In genomic region chr3:117814975-117815374, GRCh38 we compare ENCODE assay signal across 14 cellular contexts.
DNase-seq lines count a peak whose midpoint lies in the region; TF ChIP-seq lines count a peak whose summit lies in the region.
"Had no signal": no experiment of that assay in that cellular context is flagged by ENCODE, and none has a peak within 500 bp of the region (broad histone marks: within the 10 kb centered on the region; RNA-seq: fewer than 3 reads in every experiment).

No MANE protein-coding gene starts in this region.

- CTCF ChIA-PET in MCF 10A (lab: Yijun Ruan, JAX): no interaction called here

- peak; percentile 21 for DNase-seq in HT1080 (ENCODE audit: low read depth)
- DNase-seq in adipocyte (ENCODE audit: low read depth): peak; percentile 70
- DNase-seq in fibroblast of mammary gland (ENCODE audit: low read depth): peak; percentile 69
- DNase-seq in renal cortical epithelial cell (ENCODE audit: low read depth): peak; percentile 4
- DNase-seq in MCF 10A (ENCODE audit: unreplicated experiment): no peak
- no peak for DNase-seq in activated CD4-positive, CD25-positive, alpha-beta regulatory T cell treated with anti-CD3 and anti-CD28 coated beads, Interleukin-2, amount 50 U/mL, for 72 hours
- DNase-seq in NCI-H510A treated with DMSO at 0.1 percent for 48 hours (lab: John Stamatoyannopoulos, UW): no peak
- DNase-seq: CD8-positive, alpha-beta T cell; GF-D8; KBM-7; NCI-H1105; NCI-H1694 treated with DMSO at 0.1 percent for 48 hours; NCI-H774; SIG-M5 had no signal

- H3K4me3 Mint-ChIP-seq in MCF 10A (ENCODE audit: unreplicated experiment): no peak overlapping the region
- H3K4me3 Mint-ChIP-seq: CD8-positive, alpha-beta T cell had no signal

- TF ChIP-seq CTCF in fibroblast of mammary gland (conservative IDR thresholded peaks at IDR 0.05; ENCODE audit: control insufficient read depth, insufficient read depth, low read depth, low read length) (no peak), MCF 10A (IDR thresholded peaks at IDR 0.05; ENCODE audit: unreplicated experiment) (no peak)

- H3K36me3 Mint-ChIP-seq in MCF 10A (ENCODE audit: insufficient read depth, unreplicated experiment): no peaks in the 10 kb centered on the region
- H3K36me3 Mint-ChIP-seq: CD8-positive, alpha-beta T cell had no signal

- H3K27me3 ChIP-seq in adipocyte (replicated peaks; ENCODE audit: control insufficient read depth, insufficient read depth, low read length): no peaks in the 10 kb centered on the region

- peaks cover 11% of the 10 kb centered on the region for H3K4me1 ChIP-seq in adipocyte (ENCODE audit: control insufficient read depth, insufficient read depth, low read length)

- H3K27ac Mint-ChIP-seq in MCF 10A (ENCODE audit: low read depth, unreplicated experiment): no peak overlapping the region
- H3K27ac Mint-ChIP-seq: CD8-positive, alpha-beta T cell had no signal

- H3K4me3 ChIP-seq in adipocyte (ENCODE audit: low read length): peak overlapping the region; percentile 26
- H3K4me3 ChIP-seq in fibroblast of mammary gland (ENCODE audit: control insufficient read depth, low read depth, low read length): no peak overlapping the region

- no peaks in the 10 kb centered on the region for H3K4me1 Mint-ChIP-seq in MCF 10A (ENCODE audit: insufficient read depth, unreplicated experiment)

- no TSS peak for BruUV-seq in MCF 10A (replicated peaks; lab: Mats Ljungman, UMichigan)

- no peak overlapping the region for H3K9ac ChIP-seq in adipocyte (ENCODE audit: low read length)

- no peaks in the 10 kb centered on the region for H3K9me3 ChIP-seq in adipocyte (ENCODE audit: control insufficient read depth, low read length)

- POLR2A ChIA-PET in MCF 10A (lab: Yijun Ruan, JAX): no interaction called here

- no peaks in the 10 kb centered on the region for H3K27me3 Mint-ChIP-seq in MCF 10A (ENCODE audit: insufficient read depth, unreplicated experiment)

- no peaks in the 10 kb centered on the region for H3K36me3 ChIP-seq in adipocyte (ENCODE audit: control insufficient read depth, insufficient read depth, low read length, severe bottlenecking)

- no peaks in the 10 kb centered on the region for H3K9me3 Mint-ChIP-seq in MCF 10A (ENCODE audit: unreplicated experiment)

- intact Hi-C loops in MCF 10A (cut with micrococcal nuclease): no loop called here

Comparison
In these comparisons a context has a peak if more than half of its experiments do, and no peak if none do; other contexts are left out.
1. DNase-seq: peak in HT1080 (single experiment), adipocyte (single experiment), fibroblast of mammary gland (single experiment) and renal cortical epithelial cell (single experiment); none in MCF 10A (single experiment), activated CD4-positive, CD25-positive, alpha-beta regulatory T cell treated with anti-CD3 and anti-CD28 coated beads, Interleukin-2, amount 50 U/mL, for 72 hours (single experiment) and NCI-H510A treated with DMSO at 0.1 percent for 48 hours (single experiment).